1 cellular context compared by ENCODE assay signal in genomic region chr12:56688846-56689113, GRCh38.
TF ChIP-seq lines count a peak whose summit lies in the region.

No MANE protein-coding gene starts in this region.

TF ChIP-seq in GM12878, 131 proteins besides CTCF, POLR2A, EP300 and RAD21:
- TF ChIP-seq BMI1 (IDR thresholded peaks at IDR 0.05; ENCODE audit: borderline replicate concordance): no peak
- TF ChIP-seq SRF (IDR thresholded peaks at IDR 0.05; ENCODE audit: low read depth in 2 of 2, low read length in 2 of 2): no peak
- 0 out of 2 replicates have a peak, but pooled peaks have one; percentile 12 for TF ChIP-seq NFIC (IDR thresholded peaks at IDR 0.05; ENCODE audit: low read depth, low read length)
- TF ChIP-seq NR2C1 (IDR thresholded peaks at IDR 0.05): no peak
- 0 out of 2 replicates have a peak, but pooled peaks have one; percentile 26 for TF ChIP-seq MTA3 (IDR thresholded peaks at IDR 0.05; ENCODE audit: borderline replicate concordance, low read length)
- no peak for TF ChIP-seq RBBP5 (conservative IDR thresholded peaks at IDR 0.05)
- no peak for TF ChIP-seq FOXM1 (IDR thresholded peaks at IDR 0.05; ENCODE audit: low read depth, low read length)
- TF ChIP-seq BACH1 (IDR thresholded peaks at IDR 0.05; ENCODE audit: borderline replicate concordance): no peak; the same call in 1 of the 2 replicates
- TF ChIP-seq MTA2 (IDR thresholded peaks at IDR 0.05; ENCODE audit: low read depth): no peak
- peak; percentile 2 for TF ChIP-seq SKIL (IDR thresholded peaks at IDR 0.05; ENCODE audit: low read depth, poor library complexity, severe bottlenecking)
- no peak for TF ChIP-seq HCFC1 (IDR thresholded peaks at IDR 0.05; ENCODE audit: low read length)
- no peak for TF ChIP-seq CEBPB (IDR thresholded peaks at IDR 0.05; ENCODE audit: borderline replicate concordance in 1 of 2, low read depth in 2 of 2, low read length in 2 of 2)
- TF ChIP-seq MYC (IDR thresholded peaks at IDR 0.05; ENCODE audit: insufficient read depth, insufficient read length, insufficient replicate concordance, low read length, severe bottlenecking): no peak
- TF ChIP-seq CHD1 (IDR thresholded peaks at IDR 0.05; ENCODE audit: low read depth, low read length): no peak
- no peak for TF ChIP-seq IRF4 (IDR thresholded peaks at IDR 0.05; ENCODE audit: low read depth, low read length)
- 0 out of 4 replicates have a peak, but pooled peaks of 1 of the 2 experiments have one; percentile 10 for TF ChIP-seq IKZF2 (IDR thresholded peaks at IDR 0.05)
